ENCODE assay signal across 20 cellular contexts in genomic region chr4:658031-658667, GRCh38. TPM values are rescaled to one million over a fixed set of nuclear protein-coding genes. Genes with fewer than 3 reads are reported as not detected.
DNase-seq lines count a peak whose midpoint lies in the region; ATAC-seq and TF ChIP-seq lines count a peak whose summit lies in the region.
"Had no signal": no experiment of that assay in that cellular context is flagged by ENCODE, and none has a peak within 500 bp of the region (broad histone marks: within the 10 kb centered on the region; RNA-seq: fewer than 3 reads in every experiment).

No MANE protein-coding gene starts in this region.

- ATAC-seq in Right ventricle myocardium inferior (peak; percentile 10), GM21447 (IDR thresholded peaks at IDR 0.05; ENCODE audit: unreplicated experiment) (no peak)
- peak; percentile 44 for ATAC-seq in stimulated activated memory B cell treated with anti-CD40 and anti-IgM and Interleukin-4, amounts not matched to agents 10 μg/mL and 1 μg/mL and 100 μg/mL, for 72 hours
- ATAC-seq: naive thymus-derived CD8-positive, alpha-beta T cell; sciatic nerve had no signal

- intact Hi-C loops in Right ventricle myocardium inferior (cut with DNase I) (no loop called here), left ventricle myocardium inferior (cut with micrococcal nuclease) (no loop called here)

- no peak for TF ChIP-seq RAD21 in liver (IDR thresholded peaks at IDR 0.05)

- no peak overlapping the region for H3K27ac Mint-ChIP-seq in stimulated activated memory B cell treated with anti-CD40 and anti-IgM and Interleukin-4, amounts not matched to agents 10 μg/mL and 1 μg/mL and 100 μg/mL, for 72 hours
- H3K27ac Mint-ChIP-seq in endothelial cell (ENCODE audit: unreplicated experiment): no peak overlapping the region
- H3K27ac Mint-ChIP-seq: activated B cell treated with CpG ODN at 0.5 μM for 24 hours had no signal

- WGBS in liver: 77% methylated on average over 22 of the region's 22 CpGs

- H3K36me3 ChIP-seq in left ventricle myocardium inferior: no peaks in the 10 kb centered on the region
- H3K36me3 ChIP-seq in liver (ENCODE audit: control insufficient read depth in 4 of 4, insufficient read depth in 3 of 4, low read depth in 1 of 4, low read length in 3 of 4): no peaks in the 10 kb centered on the region

- H3K27me3 Mint-ChIP-seq in stimulated activated memory B cell treated with anti-CD40 and anti-IgM and Interleukin-4, amounts not matched to agents 10 μg/mL and 1 μg/mL and 100 μg/mL, for 72 hours: peaks cover 15% of the 10 kb centered on the region
- peaks cover 18% of the 10 kb centered on the region for H3K27me3 Mint-ChIP-seq in endothelial cell (ENCODE audit: unreplicated experiment)
- H3K27me3 Mint-ChIP-seq: activated B cell treated with CpG ODN at 0.5 μM for 24 hours; naive thymus-derived CD8-positive, alpha-beta T cell had no signal

- peaks cover 5% of the 10 kb centered on the region for H3K9me3 Mint-ChIP-seq in stimulated activated memory B cell treated with anti-CD40 and anti-IgM and Interleukin-4, amounts not matched to agents 10 μg/mL and 1 μg/mL and 100 μg/mL, for 72 hours
- peaks cover 3% of the 10 kb centered on the region for H3K9me3 Mint-ChIP-seq in endothelial cell (ENCODE audit: unreplicated experiment)
- H3K9me3 Mint-ChIP-seq: activated B cell treated with CpG ODN at 0.5 μM for 24 hours; naive thymus-derived CD8-positive, alpha-beta T cell had no signal

- no peak overlapping the region for H3K9ac ChIP-seq in liver (ENCODE audit: low read depth in 1 of 2, low read length in 2 of 2)

- H3K9me3 ChIP-seq in left ventricle myocardium inferior (replicated peaks): no peaks in the 10 kb centered on the region
- no peaks in the 10 kb centered on the region for H3K9me3 ChIP-seq in liver (ENCODE audit: control insufficient read depth in 4 of 4, low read length in 3 of 4)

- H3K4me3 ChIP-seq in left ventricle myocardium inferior (no peak overlapping the region), liver (ENCODE audit: low read depth in 1 of 3, low read length in 3 of 3) (no peak overlapping the region)

- H3K36me3 Mint-ChIP-seq in stimulated activated memory B cell treated with anti-CD40 and anti-IgM and Interleukin-4, amounts not matched to agents 10 μg/mL and 1 μg/mL and 100 μg/mL, for 72 hours: peaks cover 24% of the 10 kb centered on the region
- H3K36me3 Mint-ChIP-seq in endothelial cell (ENCODE audit: low read depth, unreplicated experiment): peaks cover 21% of the 10 kb centered on the region

- no peak overlapping the region for H3K4me3 Mint-ChIP-seq in stimulated activated memory B cell treated with anti-CD40 and anti-IgM and Interleukin-4, amounts not matched to agents 10 μg/mL and 1 μg/mL and 100 μg/mL, for 72 hours
- no peak overlapping the region for H3K4me3 Mint-ChIP-seq in endothelial cell (ENCODE audit: unreplicated experiment)
- H3K4me3 Mint-ChIP-seq: activated B cell treated with CpG ODN at 0.5 μM for 24 hours; naive thymus-derived CD8-positive, alpha-beta T cell had no signal

- DNase-seq in Right ventricle myocardium inferior (ENCODE audit: missing footprints): peak; percentile 68
- no peak for DNase-seq in left ventricle myocardium inferior
- DNase-seq in endothelial cell (ENCODE audit: low spot score): no peak
- DNase-seq: activated B cell treated with CpG ODN at 0.5 μM for 24 hours; activated CD4-positive, alpha-beta T cell treated with anti-CD3 and anti-CD28 coated beads, Interleukin-2, amount 50 U/mL, for 48 hours; activated gamma-delta T cell; kidney glomerular epithelial cell; NCI-H1092 treated with DMSO at 0.1 percent for 48 hours; NCI-H2029; NCI-H345; NCI-H82; stimulated activated CD8-positive, alpha-beta memory T cell treated with anti-CD3 and anti-CD28 coated beads, Interleukin-4, amount 100 ng/mL, for 48 hours; SW 1271 had no signal

- peaks cover 12% of the 10 kb centered on the region for H3K4me1 Mint-ChIP-seq in stimulated activated memory B cell treated with anti-CD40 and anti-IgM and Interleukin-4, amounts not matched to agents 10 μg/mL and 1 μg/mL and 100 μg/mL, for 72 hours
- no peaks in the 10 kb centered on the region for H3K4me1 Mint-ChIP-seq in endothelial cell (ENCODE audit: unreplicated experiment)

- peaks cover 3% of the 10 kb centered on the region for H3K4me1 ChIP-seq in left ventricle myocardium inferior
- no peaks in the 10 kb centered on the region for H3K4me1 ChIP-seq in liver (ENCODE audit: control insufficient read depth in 4 of 4, insufficient read depth in 4 of 4, low read length in 3 of 4)

- TF ChIP-seq CTCF in left ventricle myocardium inferior (IDR thresholded peaks at IDR 0.05; ENCODE audit: borderline replicate concordance) (no peak), liver (IDR thresholded peaks at IDR 0.05; ENCODE audit: low read depth, low read length, missing input control) (no peak), endothelial cell (IDR thresholded peaks at IDR 0.05; ENCODE audit: unreplicated experiment) (no peak)

- H3K27ac ChIP-seq in left ventricle myocardium inferior (replicated peaks): no peak overlapping the region
- no peak overlapping the region for H3K27ac ChIP-seq in liver (ENCODE audit: low read depth in 1 of 2, low read length in 2 of 2)

- H3K27me3 ChIP-seq in left ventricle myocardium inferior (ENCODE audit: low read depth) (peaks cover 41% of the 10 kb centered on the region), liver (ENCODE audit: control insufficient read depth in 4 of 4, insufficient read depth in 4 of 4, low read length in 3 of 4) (peaks cover 0 to 2% (median 0%) of the 10 kb centered on the region in 4 donors)

TF ChIP-seq in liver, 16 proteins besides CTCF, POLR2A, EP300 and RAD21:
- TF ChIP-seq NR2F2 (IDR thresholded peaks at IDR 0.05) (peak; percentile 43), REST (IDR thresholded peaks at IDR 0.05) (no peak), HNF4A (conservative IDR thresholded peaks at IDR 0.05) (no peak)

RNA-seq across cellular contexts. Expression of gene ATP5ME, which starts 15.9 kb away (rescaled TPM):
- total RNA-seq in Right ventricle myocardium inferior (1,162 TPM), left ventricle myocardium inferior (914 TPM), liver (10 to 100 TPM; 31.4 to 75.9 TPM), endothelial cell (ENCODE audit: unreplicated experiment) (289 TPM)
- 100 to 1,000 TPM; 263 to 621 TPM for polyA plus RNA-seq in liver

RNA-seq across cellular contexts. Expression of gene MYL5, which starts 16.2 kb away (rescaled TPM):
- total RNA-seq in Right ventricle myocardium inferior (3.9 TPM), left ventricle myocardium inferior (4.5 TPM), liver (1 to 10 TPM; 2.4 to 4.6 TPM), endothelial cell (ENCODE audit: unreplicated experiment) (23.2 TPM)
- 1 to 10 TPM; 4.8 to 5.0 TPM for polyA plus RNA-seq in liver

RNA-seq across cellular contexts. Expression of gene SLC49A3, which starts 30.8 kb away (rescaled TPM):
- total RNA-seq in Right ventricle myocardium inferior (17.3 TPM), left ventricle myocardium inferior (12.0 TPM), liver (1 to 10 TPM; 1.6 to 2.5 TPM), endothelial cell (ENCODE audit: unreplicated experiment) (19.9 TPM)
- 1 to 10 TPM in 1 of 2 donors, under 1 TPM in 1; 0.40 to 3.6 TPM for polyA plus RNA-seq in liver
- total RNA-seq: OCI-LY7 had no signal

RNA-seq across cellular contexts. Expression of gene PDE6B, which starts 32.8 kb away (rescaled TPM):
- total RNA-seq in Right ventricle myocardium inferior (1.7 TPM), left ventricle myocardium inferior (2.7 TPM), liver (1 to 10 TPM in 1 of 2 donors, under 1 TPM in 1; 0.59 to 7.3 TPM), endothelial cell (ENCODE audit: unreplicated experiment) (5.1 TPM)
- under 1 TPM; 0.28 to 0.40 TPM for polyA plus RNA-seq in liver
- total RNA-seq: bronchial epithelial cell, OCI-LY7 had no signal

RNA-seq across cellular contexts. Expression of gene PCGF3, which starts 47.5 kb away (rescaled TPM):
- 21.7 TPM for total RNA-seq in Right ventricle myocardium inferior
- total RNA-seq in left ventricle myocardium inferior: 21.5 TPM
- 10 to 100 TPM; 17.2 to 23.3 TPM for total RNA-seq in liver
- polyA plus RNA-seq in liver: 10 to 100 TPM; 11.0 to 11.4 TPM
- 84.5 TPM for total RNA-seq in endothelial cell (ENCODE audit: unreplicated experiment)
